Comparison of ENCODE assay signal across 16 cellular contexts in genomic region chr2:192499476-192499875, GRCh38.
DNase-seq lines count a peak whose midpoint lies in the region; ATAC-seq lines count a peak whose summit lies in the region.
"Had no signal": no experiment of that assay in that cellular context is flagged by ENCODE, and none has a peak within 500 bp of the region (broad histone marks: within the 10 kb centered on the region; RNA-seq: fewer than 3 reads in every experiment).

No MANE protein-coding gene starts in this region.

- DNase-seq in HCEC 1CT (peak; percentile 76), OCI-M1 (lab: John Stamatoyannopoulos, UW) (peak; percentile 47), epithelial cell of prostate (ENCODE audit: low read depth, low spot score) (peak; percentile 5), skeletal muscle cell (ENCODE audit: low read depth) (peak; percentile 40), NCI-H69 (lab: John Stamatoyannopoulos, UW) (no peak), hypothalamus (lab: John Stamatoyannopoulos, UW) (no peak)
- DNase-seq: activated CD4-positive, alpha-beta T cell treated with anti-CD3 and anti-CD28 coated beads, Interleukin-2, amount 10 ng/mL, durations not matched to agents 24 days and 14 days; activated gamma-delta T cell treated with Interleukin-2 at 50 U/mL for 16 hours; body of pancreas; IMR-90; NCI-H1105 treated with DMSO at 0.1 percent for 48 hours; NCI-H774; stimulated activated naive CD4-positive, alpha-beta T cell treated with Interleukin-2 at 50 U/mL for 16 hours; transverse colon had no signal

- H3K27ac ChIP-seq in epithelial cell of prostate: no peak overlapping the region
- H3K27ac ChIP-seq: body of pancreas, transverse colon had no signal

- no peak overlapping the region for H3K4me3 ChIP-seq in skeletal muscle cell (ENCODE audit: low read depth, low read length)
- H3K4me3 ChIP-seq: body of pancreas, transverse colon had no signal

- no peak for ATAC-seq in HG03342 (IDR thresholded peaks at IDR 0.05; ENCODE audit: unreplicated experiment)
- ATAC-seq: body of pancreas, esophagus mucosa had no signal

Comparison
In these comparisons a context has a peak if more than half of its experiments do, and no peak if none do; other contexts are left out.
1. DNase-seq: peak in HCEC 1CT (single experiment), OCI-M1 (single experiment), epithelial cell of prostate (single experiment) and skeletal muscle cell (single experiment); none in NCI-H69 (single experiment) and hypothalamus (0 of 51).